2 cellular contexts compared by ENCODE assay signal in genomic region chr12:112823582-112824149, GRCh38.
TF ChIP-seq lines count a peak whose summit lies in the region.

No MANE protein-coding gene starts in this region.

TF ChIP-seq in SK-N-SH treated with all-trans-retinoic acid at 6 μM for 48 hours, 23 proteins besides CTCF, POLR2A, EP300 and RAD21 (continued from another document):
- TF ChIP-seq PATZ1 (CRISPR knock-in tag; IDR thresholded peaks at IDR 0.05; ENCODE audit: borderline replicate concordance) (no peak), RARB (CRISPR knock-in tag; IDR thresholded peaks at IDR 0.05) (no peak), ZNF70 (CRISPR knock-in tag; IDR thresholded peaks at IDR 0.05) (no peak), GLIS3 (CRISPR knock-in tag; IDR thresholded peaks at IDR 0.05) (no peak), ZC3H10 (CRISPR knock-in tag; IDR thresholded peaks at IDR 0.05) (no peak), CSDC2 (CRISPR knock-in tag; IDR thresholded peaks at IDR 0.05) (no peak), ARNTL (CRISPR knock-in tag; IDR thresholded peaks at IDR 0.05; ENCODE audit: borderline replicate concordance, low read depth) (no peak), TCF4 (CRISPR knock-in tag; IDR thresholded peaks at IDR 0.05; ENCODE audit: borderline replicate concordance) (no peak), SNAI2 (CRISPR knock-in tag; IDR thresholded peaks at IDR 0.05) (no peak), POU6F1 (CRISPR knock-in tag; IDR thresholded peaks at IDR 0.05; ENCODE audit: borderline replicate concordance, low read depth) (no peak), PPARA (CRISPR knock-in tag; IDR thresholded peaks at IDR 0.05; ENCODE audit: borderline replicate concordance) (no peak), ZNF8 (CRISPR knock-in tag; IDR thresholded peaks at IDR 0.05) (no peak), BACH2 (CRISPR knock-in tag; IDR thresholded peaks at IDR 0.05; ENCODE audit: borderline replicate concordance) (no peak), OSR1 (CRISPR knock-in tag; IDR thresholded peaks at IDR 0.05) (no peak)
- TF ChIP-seq, protein P1, sequence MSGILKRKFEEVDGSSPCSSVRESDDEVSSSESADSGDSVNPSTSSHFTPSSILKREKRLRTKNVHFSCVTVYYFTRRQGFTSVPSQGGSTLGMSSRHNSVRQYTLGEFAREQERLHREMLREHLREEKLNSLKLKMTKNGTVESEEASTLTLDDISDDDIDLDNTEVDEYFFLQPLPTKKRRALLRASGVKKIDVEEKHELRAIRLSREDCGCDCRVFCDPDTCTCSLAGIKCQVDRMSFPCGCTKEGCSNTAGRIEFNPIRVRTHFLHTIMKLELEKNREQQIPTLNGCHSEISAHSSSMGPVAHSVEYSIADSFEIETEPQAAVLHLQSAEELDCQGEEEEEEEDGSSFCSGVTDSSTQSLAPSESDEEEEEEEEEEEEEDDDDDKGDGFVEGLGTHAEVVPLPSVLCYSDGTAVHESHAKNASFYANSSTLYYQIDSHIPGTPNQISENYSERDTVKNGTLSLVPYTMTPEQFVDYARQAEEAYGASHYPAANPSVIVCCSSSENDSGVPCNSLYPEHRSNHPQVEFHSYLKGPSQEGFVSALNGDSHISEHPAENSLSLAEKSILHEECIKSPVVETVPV (CRISPR knock-in tag; IDR thresholded peaks at IDR 0.05) = no peak
- TF ChIP-seq, protein P2, sequence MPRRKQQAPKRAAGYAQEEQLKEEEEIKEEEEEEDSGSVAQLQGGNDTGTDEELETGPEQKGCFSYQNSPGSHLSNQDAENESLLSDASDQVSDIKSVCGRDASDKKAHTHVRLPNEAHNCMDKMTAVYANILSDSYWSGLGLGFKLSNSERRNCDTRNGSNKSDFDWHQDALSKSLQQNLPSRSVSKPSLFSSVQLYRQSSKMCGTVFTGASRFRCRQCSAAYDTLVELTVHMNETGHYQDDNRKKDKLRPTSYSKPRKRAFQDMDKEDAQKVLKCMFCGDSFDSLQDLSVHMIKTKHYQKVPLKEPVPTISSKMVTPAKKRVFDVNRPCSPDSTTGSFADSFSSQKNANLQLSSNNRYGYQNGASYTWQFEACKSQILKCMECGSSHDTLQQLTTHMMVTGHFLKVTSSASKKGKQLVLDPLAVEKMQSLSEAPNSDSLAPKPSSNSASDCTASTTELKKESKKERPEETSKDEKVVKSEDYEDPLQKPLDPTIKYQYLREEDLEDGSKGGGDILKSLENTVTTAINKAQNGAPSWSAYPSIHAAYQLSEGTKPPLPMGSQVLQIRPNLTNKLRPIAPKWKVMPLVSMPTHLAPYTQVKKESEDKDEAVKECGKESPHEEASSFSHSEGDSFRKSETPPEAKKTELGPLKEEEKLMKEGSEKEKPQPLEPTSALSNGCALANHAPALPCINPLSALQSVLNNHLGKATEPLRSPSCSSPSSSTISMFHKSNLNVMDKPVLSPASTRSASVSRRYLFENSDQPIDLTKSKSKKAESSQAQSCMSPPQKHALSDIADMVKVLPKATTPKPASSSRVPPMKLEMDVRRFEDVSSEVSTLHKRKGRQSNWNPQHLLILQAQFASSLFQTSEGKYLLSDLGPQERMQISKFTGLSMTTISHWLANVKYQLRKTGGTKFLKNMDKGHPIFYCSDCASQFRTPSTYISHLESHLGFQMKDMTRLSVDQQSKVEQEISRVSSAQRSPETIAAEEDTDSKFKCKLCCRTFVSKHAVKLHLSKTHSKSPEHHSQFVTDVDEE (CRISPR knock-in tag; IDR thresholded peaks at IDR 0.05) = no peak
TF ChIP-seq in SK-N-SH treated with all-trans-retinoic acid at 6 μM for 48 hours: peak in this region for 0.

TF ChIP-seq in SK-N-SH, 30 proteins besides CTCF, POLR2A, EP300 and RAD21 (continued from another document):
- TF ChIP-seq, protein P3, sequence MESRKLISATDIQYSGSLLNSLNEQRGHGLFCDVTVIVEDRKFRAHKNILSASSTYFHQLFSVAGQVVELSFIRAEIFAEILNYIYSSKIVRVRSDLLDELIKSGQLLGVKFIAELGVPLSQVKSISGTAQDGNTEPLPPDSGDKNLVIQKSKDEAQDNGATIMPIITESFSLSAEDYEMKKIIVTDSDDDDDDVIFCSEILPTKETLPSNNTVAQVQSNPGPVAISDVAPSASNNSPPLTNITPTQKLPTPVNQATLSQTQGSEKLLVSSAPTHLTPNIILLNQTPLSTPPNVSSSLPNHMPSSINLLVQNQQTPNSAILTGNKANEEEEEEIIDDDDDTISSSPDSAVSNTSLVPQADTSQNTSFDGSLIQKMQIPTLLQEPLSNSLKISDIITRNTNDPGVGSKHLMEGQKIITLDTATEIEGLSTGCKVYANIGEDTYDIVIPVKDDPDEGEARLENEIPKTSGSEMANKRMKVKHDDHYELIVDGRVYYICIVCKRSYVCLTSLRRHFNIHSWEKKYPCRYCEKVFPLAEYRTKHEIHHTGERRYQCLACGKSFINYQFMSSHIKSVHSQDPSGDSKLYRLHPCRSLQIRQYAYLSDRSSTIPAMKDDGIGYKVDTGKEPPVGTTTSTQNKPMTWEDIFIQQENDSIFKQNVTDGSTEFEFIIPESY (IDR thresholded peaks at IDR 0.05; ENCODE audit: borderline replicate concordance, low read depth) = no peak
- TF ChIP-seq JUND (IDR thresholded peaks at IDR 0.05) = no peak
- no peak for TF ChIP-seq SMC3 (IDR thresholded peaks at IDR 0.05; ENCODE audit: low read depth, low read length)
- no peak for TF ChIP-seq FOXJ3 (CRISPR knock-in tag; IDR thresholded peaks at IDR 0.05)
- TF ChIP-seq POLR2AphosphoS5 (IDR thresholded peaks at IDR 0.05; ENCODE audit: low read depth, low read length) = no peak
- TF ChIP-seq, protein P4, sequence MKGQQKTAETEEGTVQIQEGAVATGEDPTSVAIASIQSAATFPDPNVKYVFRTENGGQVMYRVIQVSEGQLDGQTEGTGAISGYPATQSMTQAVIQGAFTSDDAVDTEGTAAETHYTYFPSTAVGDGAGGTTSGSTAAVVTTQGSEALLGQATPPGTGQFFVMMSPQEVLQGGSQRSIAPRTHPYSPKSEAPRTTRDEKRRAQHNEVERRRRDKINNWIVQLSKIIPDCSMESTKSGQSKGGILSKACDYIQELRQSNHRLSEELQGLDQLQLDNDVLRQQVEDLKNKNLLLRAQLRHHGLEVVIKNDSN (IDR thresholded peaks at IDR 0.05; ENCODE audit: borderline replicate concordance, low read depth) = no peak
- TF ChIP-seq EZH2phosphoT487 (IDR thresholded peaks at IDR 0.05; ENCODE audit: borderline replicate concordance, low read depth) = no peak
- no peak for TF ChIP-seq MXI1 (IDR thresholded peaks at IDR 0.05; ENCODE audit: low read depth, low read length)
- no peak for TF ChIP-seq REST (IDR thresholded peaks at IDR 0.05; ENCODE audit: low read depth, low read length)
